Comparison of ENCODE assay signal across 11 cellular contexts in the genomic region with DNA sequence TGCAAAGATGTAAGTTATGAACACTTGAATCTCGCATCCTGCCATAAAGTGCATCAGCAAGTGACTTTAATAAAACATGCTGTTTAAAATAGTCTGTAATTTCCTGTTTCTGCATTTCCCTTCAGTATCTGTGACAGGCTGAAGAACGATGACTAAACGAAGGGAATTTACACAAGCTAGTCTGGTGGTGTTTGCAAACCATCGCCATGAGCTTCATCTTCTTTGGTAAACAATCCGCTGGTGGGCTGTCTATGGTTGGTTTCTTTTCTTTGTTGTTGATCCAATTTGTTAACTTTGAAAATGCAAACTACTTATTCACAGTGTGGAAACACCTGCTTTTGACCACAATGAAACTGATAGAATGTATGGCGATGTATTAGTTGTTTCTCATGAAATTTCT. TPM values are rescaled to one million over a fixed set of nuclear protein-coding genes. Genes with fewer than 3 reads are reported as not detected.
DNase-seq lines count a peak whose midpoint lies in the region; ATAC-seq and TF ChIP-seq lines count a peak whose summit lies in the region.
"Had no signal": no experiment of that assay in that cellular context is flagged by ENCODE, and none has a peak within 500 bp of the region (broad histone marks: within the 10 kb centered on the region; RNA-seq: fewer than 3 reads in every experiment).

No MANE protein-coding gene starts in this region.

- peak; percentile 47 for ATAC-seq in GM18870 (IDR thresholded peaks at IDR 0.05; ENCODE audit: unreplicated experiment)
- ATAC-seq in HG02970 (IDR thresholded peaks at IDR 0.05; ENCODE audit: low FRiP score, unreplicated experiment), result peak; percentile 56
- ATAC-seq in gastroesophageal sphincter, result no peak

- H3K9me3 ChIP-seq in gastroesophageal sphincter, result no peaks in the 10 kb centered on the region

- no peak overlapping the region for H3K27ac ChIP-seq in gastroesophageal sphincter

- peaks cover 12% of the 10 kb centered on the region for H3K4me1 Mint-ChIP-seq in activated T-helper 2 cell treated with anti-CD3 and anti-CD28 coated beads, Interferon-gamma antibody, Interleukin-2, Interleukin-4, amounts not matched to agents 10 μg/mL and 5 μg/mL and 100 μg/mL, durations not matched to agents 14 hours and 24 hours and 36 hours (ENCODE audit: low read depth)

- TF ChIP-seq POLR2A in gastroesophageal sphincter (IDR thresholded peaks at IDR 0.05), result no peak

- peak; percentile 39 for DNase-seq in AG08396 (ENCODE audit: low spot score)
- peak; percentile 65 for DNase-seq in amniotic epithelial cell (ENCODE audit: low read depth)
- no peak for DNase-seq in activated T-helper 2 cell treated with anti-CD3 and anti-CD28 coated beads, Interferon-gamma antibody, Interleukin-2, Interleukin-4, amounts not matched to agents 10 μg/mL and 5 μg/mL and 100 μg/mL, durations not matched to agents 14 hours and 24 hours and 36 hours (ENCODE audit: low spot score)
- no peak for DNase-seq in HuH-7 (ENCODE audit: low spot score)
- DNase-seq in islet precursor cell, result no peak
- DNase-seq: CD4-positive, CD25-positive, alpha-beta regulatory T cell; NCI-H345; retina had no signal

- no peak for TF ChIP-seq EP300 in gastroesophageal sphincter (IDR thresholded peaks at IDR 0.05)

- intact Hi-C loops in activated T-helper 2 cell treated with anti-CD3 and anti-CD28 coated beads, Interferon-gamma antibody, Interleukin-2, Interleukin-4, amounts not matched to agents 10 μg/mL and 5 μg/mL and 100 μg/mL, durations not matched to agents 14 hours and 24 hours and 36 hours (cut with micrococcal nuclease), result no loop called here

- no peaks in the 10 kb centered on the region for H3K36me3 Mint-ChIP-seq in activated T-helper 2 cell treated with anti-CD3 and anti-CD28 coated beads, Interferon-gamma antibody, Interleukin-2, Interleukin-4, amounts not matched to agents 10 μg/mL and 5 μg/mL and 100 μg/mL, durations not matched to agents 14 hours and 24 hours and 36 hours (ENCODE audit: low read depth)
- H3K36me3 Mint-ChIP-seq: CD4-positive, CD25-positive, alpha-beta regulatory T cell had no signal

- H3K27me3 ChIP-seq in gastroesophageal sphincter, result no peaks in the 10 kb centered on the region

- TF ChIP-seq CTCF in gastroesophageal sphincter (IDR thresholded peaks at IDR 0.05), result no peak

- peaks cover 0 to 13% (median 0%) of the 10 kb centered on the region in 3 donors for H3K4me1 ChIP-seq in gastroesophageal sphincter

- H3K9me3 Mint-ChIP-seq in activated T-helper 2 cell treated with anti-CD3 and anti-CD28 coated beads, Interferon-gamma antibody, Interleukin-2, Interleukin-4, amounts not matched to agents 10 μg/mL and 5 μg/mL and 100 μg/mL, durations not matched to agents 14 hours and 24 hours and 36 hours, result no peaks in the 10 kb centered on the region

- no peak overlapping the region for H3K27ac Mint-ChIP-seq in activated T-helper 2 cell treated with anti-CD3 and anti-CD28 coated beads, Interferon-gamma antibody, Interleukin-2, Interleukin-4, amounts not matched to agents 10 μg/mL and 5 μg/mL and 100 μg/mL, durations not matched to agents 14 hours and 24 hours and 36 hours
- H3K27ac Mint-ChIP-seq: CD4-positive, CD25-positive, alpha-beta regulatory T cell had no signal

- WGBS in gastroesophageal sphincter (ENCODE audit: low coverage in 1 of 2), 2 donors, result 67 to 79% methylated on average over 6 of the region's 6 CpGs

- H3K36me3 ChIP-seq in gastroesophageal sphincter, result no peaks in the 10 kb centered on the region

- no peak overlapping the region for H3K4me3 Mint-ChIP-seq in activated T-helper 2 cell treated with anti-CD3 and anti-CD28 coated beads, Interferon-gamma antibody, Interleukin-2, Interleukin-4, amounts not matched to agents 10 μg/mL and 5 μg/mL and 100 μg/mL, durations not matched to agents 14 hours and 24 hours and 36 hours (ENCODE audit: low read depth)
- H3K4me3 Mint-ChIP-seq: CD4-positive, CD25-positive, alpha-beta regulatory T cell had no signal

- H3K27me3 Mint-ChIP-seq in activated T-helper 2 cell treated with anti-CD3 and anti-CD28 coated beads, Interferon-gamma antibody, Interleukin-2, Interleukin-4, amounts not matched to agents 10 μg/mL and 5 μg/mL and 100 μg/mL, durations not matched to agents 14 hours and 24 hours and 36 hours (ENCODE audit: low read depth), result peaks cover 71% of the 10 kb centered on the region

- H3K4me3 ChIP-seq in gastroesophageal sphincter, result no peak overlapping the region

RNA-seq across cellular contexts. Expression of gene SERTAD4, which starts 13.9 kb away (rescaled TPM):
- total RNA-seq in gastroesophageal sphincter, result 1 to 10 TPM; 2.9 to 3.3 (median 3.0) TPM
- total RNA-seq in activated T-helper 2 cell treated with anti-CD3 and anti-CD28 coated beads, Interferon-gamma antibody, Interleukin-2, Interleukin-4, amounts not matched to agents 10 μg/mL and 5 μg/mL and 100 μg/mL, durations not matched to agents 14 hours and 24 hours and 36 hours, result not detected in 2 replicates
- total RNA-seq: CD4-positive, CD25-positive, alpha-beta regulatory T cell had no signal

Comparison
In these comparisons a context has a peak if more than half of its experiments do, and no peak if none do; other contexts are left out.
1. DNase-seq: peak in AG08396 (single experiment) and amniotic epithelial cell (single experiment); none in activated T-helper 2 cell treated with anti-CD3 and anti-CD28 coated beads, Interferon-gamma antibody, Interleukin-2, Interleukin-4, amounts not matched to agents 10 μg/mL and 5 μg/mL and 100 μg/mL, durations not matched to agents 14 hours and 24 hours and 36 hours (single experiment), HuH-7 (single experiment) and islet precursor cell (single experiment).